In genomic region chr16:88569985-88570690, GRCh38 we compare ENCODE assay signal across 8 cellular contexts. TPM values are rescaled to one million over a fixed set of nuclear protein-coding genes. Genes with fewer than 3 reads are reported as not detected.
DNase-seq lines count a peak whose midpoint lies in the region; ATAC-seq and TF ChIP-seq lines count a peak whose summit lies in the region.

Gene ZC3H18, plus strand, starts transcription at chr16:88570403. Its CDS starts 6,721 bp downstream, at chr16:88577124.

- no peaks in the 10 kb centered on the region for H3K9me3 Mint-ChIP-seq in dendritic cell treated with granulocyte-macrophage colony-stimulating factor and Interleukin-4, amounts not matched to agents 40 ng/mL and 50 ng/mL, for 4 days

- ATAC-seq in GM19372 (IDR thresholded peaks at IDR 0.05; ENCODE audit: low read depth, unreplicated experiment) (peak; percentile 83), HG03521 (IDR thresholded peaks at IDR 0.05; ENCODE audit: unreplicated experiment) (peak; percentile 75), left lung (peak; percentile 98)

- POLR2A ChIA-PET in BJ (lab: Charles Lee) = interaction anchor here (0.6 to 0.7 kb wide), 3 partner anchors 117 to 561 kb away, joined by 3 to 6 read pairs (median 5); partner anchors contain the start of gene ZFPM1

- intact Hi-C loops in dendritic cell treated with granulocyte-macrophage colony-stimulating factor and Interleukin-4, amounts not matched to agents 40 ng/mL and 50 ng/mL, for 4 days (cut with micrococcal nuclease) = loop anchor here (1.0 to 10.0 kb wide), 2 partner anchors 21 to 125 kb away; no protein-coding TSS in a partner anchor
- intact Hi-C loops in left lung (cut with DNase I) = no loop called here

- peaks cover 35% of the 10 kb centered on the region for H3K4me1 Mint-ChIP-seq in dendritic cell treated with granulocyte-macrophage colony-stimulating factor and Interleukin-4, amounts not matched to agents 40 ng/mL and 50 ng/mL, for 4 days (ENCODE audit: low read depth)

- H3K27me3 ChIP-seq in BJ (ENCODE audit: control insufficient read depth, insufficient read depth, low read length) = no peaks in the 10 kb centered on the region
- H3K27me3 ChIP-seq in left lung = no peaks in the 10 kb centered on the region

- CTCF ChIA-PET in BJ (lab: Yijun Ruan, JAX) = interaction anchor here (0.6 to 1.6 kb wide), 4 partner anchors 13 to 587 kb away, joined by 3 to 4 read pairs (median 3); no protein-coding TSS in a partner anchor

- peaks cover 1% of the 10 kb centered on the region for H3K27me3 Mint-ChIP-seq in dendritic cell treated with granulocyte-macrophage colony-stimulating factor and Interleukin-4, amounts not matched to agents 40 ng/mL and 50 ng/mL, for 4 days

- peaks cover 18 to 27% of the 10 kb centered on the region in 2 donors for H3K4me1 ChIP-seq in left lung

- DNase-seq in BJ (ENCODE audit: low read depth) (peak; percentile 75), NCI-H748 treated with DMSO at 0.1 percent for 48 hours (lab: John Stamatoyannopoulos, UW) (peak; percentile 74), left lung (peak; percentile 96 to 99)
- peak; percentile 94 to 95 for DNase-seq in activated CD4-positive, alpha-beta T cell treated with anti-CD3 and anti-CD28 coated beads, Interleukin-2, amount 50 U/mL, for 24 hours (ENCODE audit: low read depth in 1 of 2, low spot score in 1 of 2)
- DNase-seq in stimulated activated CD4-positive, alpha-beta T cell treated with anti-CD3 and anti-CD28 coated beads, Interleukin-2, amount 100 ng/mL, for 4 hours (ENCODE audit: low read depth) = peak; percentile 97

- no peaks in the 10 kb centered on the region for H3K9me3 ChIP-seq in left lung

- H3K4me3 ChIP-seq in BJ (ENCODE audit: low read depth, low read length) (peak within 1 kb of the TSS; percentile 88), left lung (peak within 1 kb of the TSS; percentile 72 to 87)

- no peaks in the 10 kb centered on the region; the same call in 1 of the 2 replicates for H3K36me3 ChIP-seq in BJ (ENCODE audit: control insufficient read depth, insufficient read depth, low read length)
- H3K36me3 ChIP-seq in left lung = peaks cover 0 to 17% of the 10 kb centered on the region in 2 donors

- H3K27ac Mint-ChIP-seq in dendritic cell treated with granulocyte-macrophage colony-stimulating factor and Interleukin-4, amounts not matched to agents 40 ng/mL and 50 ng/mL, for 4 days = peak within 1 kb of the TSS; percentile 84

- H3K36me3 Mint-ChIP-seq in dendritic cell treated with granulocyte-macrophage colony-stimulating factor and Interleukin-4, amounts not matched to agents 40 ng/mL and 50 ng/mL, for 4 days (ENCODE audit: low read depth) = peaks cover 34% of the 10 kb centered on the region

- peak within 1 kb of the TSS; percentile 80 for H3K4me3 Mint-ChIP-seq in dendritic cell treated with granulocyte-macrophage colony-stimulating factor and Interleukin-4, amounts not matched to agents 40 ng/mL and 50 ng/mL, for 4 days

- peak within 1 kb of the TSS; percentile 48 to 87 for H3K27ac ChIP-seq in left lung

- TF ChIP-seq CTCF in BJ (IDR thresholded peaks at IDR 0.05; ENCODE audit: insufficient read depth, low read depth, low read length) (no peak), left lung (IDR thresholded peaks at IDR 0.05) (no peak)

RNA-seq across cellular contexts. Expression of gene ZC3H18, which starts in this region (rescaled TPM):
- 7.9 and 11.2 TPM in 2 replicates for polyA plus RNA-seq in BJ (2011; rRNA removed)
- 5.7 and 6.7 TPM in 2 replicates for polyA minus RNA-seq in BJ (2011; rRNA and poly(A)+ RNA removed)
- total RNA-seq in left lung = 10 to 100 TPM; 37.1 to 48.2 TPM

Comparison
In these comparisons a context has a peak if more than half of its experiments do, and no peak if none do; other contexts are left out.
1. Peak in every context shown above with its lines: DNase-seq, ATAC-seq, H3K4me3 ChIP-seq and H3K27ac ChIP-seq.